1 cellular context compared by ENCODE assay signal in the genomic region with DNA sequence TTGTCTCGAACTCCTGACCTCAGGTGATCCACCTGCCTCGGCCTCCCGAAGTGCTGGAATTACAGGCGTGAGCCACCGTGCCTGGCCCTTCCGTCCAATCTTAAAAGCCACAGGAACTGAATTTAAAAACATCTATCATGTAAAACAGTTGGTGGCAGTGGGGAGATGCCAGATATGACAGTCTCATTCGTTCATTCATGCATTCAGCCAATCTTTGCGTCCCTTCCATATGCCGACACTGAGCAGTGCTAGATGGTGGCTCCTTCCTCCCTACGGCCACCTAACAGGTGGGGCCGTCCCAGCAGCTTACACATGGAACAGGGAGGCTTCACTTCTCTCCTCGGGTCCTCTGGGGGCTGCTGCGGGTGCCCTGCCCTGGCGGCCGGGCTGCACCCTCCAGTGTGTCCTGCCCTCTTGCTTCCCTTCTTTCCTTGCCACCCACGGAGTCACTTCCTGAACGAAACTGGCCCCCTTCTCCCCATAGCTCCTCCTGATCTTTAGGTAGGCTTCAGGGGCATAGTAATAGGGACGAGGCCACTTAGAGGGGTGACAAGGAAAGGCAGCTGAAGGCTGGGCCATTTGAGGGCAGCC.
TF ChIP-seq lines count a peak whose summit lies in the region.

No MANE protein-coding gene starts in this region.

TF ChIP-seq in IMR-90, 13 proteins besides CTCF, POLR2A, EP300 and RAD21:
- TF ChIP-seq CEBPB (IDR thresholded peaks at IDR 0.05; ENCODE audit: low read depth, low read length) (no peak), RCOR1 (IDR thresholded peaks at IDR 0.05; ENCODE audit: insufficient replicate concordance, low read length) (no peak), BHLHE40 (IDR thresholded peaks at IDR 0.05; ENCODE audit: low read depth, low read length) (no peak), NFE2L2 (IDR thresholded peaks at IDR 0.05; ENCODE audit: low read depth, low read length) (no peak), CHD1 (IDR thresholded peaks at IDR 0.05; ENCODE audit: low read depth, low read length) (no peak), FOS (IDR thresholded peaks at IDR 0.05; ENCODE audit: low read depth, low read length) (no peak), MAFK (IDR thresholded peaks at IDR 0.05; ENCODE audit: low read depth, low read length) (no peak), RFX5 (IDR thresholded peaks at IDR 0.05; ENCODE audit: low read depth, low read length) (no peak), SMC3 (IDR thresholded peaks at IDR 0.05; ENCODE audit: low read depth, low read length) (no peak), MXI1 (IDR thresholded peaks at IDR 0.05; ENCODE audit: borderline replicate concordance, low read depth, low read length) (no peak), MAZ (IDR thresholded peaks at IDR 0.05; ENCODE audit: borderline replicate concordance, low read depth, low read length) (no peak)
- TF ChIP-seq, protein P1, sequence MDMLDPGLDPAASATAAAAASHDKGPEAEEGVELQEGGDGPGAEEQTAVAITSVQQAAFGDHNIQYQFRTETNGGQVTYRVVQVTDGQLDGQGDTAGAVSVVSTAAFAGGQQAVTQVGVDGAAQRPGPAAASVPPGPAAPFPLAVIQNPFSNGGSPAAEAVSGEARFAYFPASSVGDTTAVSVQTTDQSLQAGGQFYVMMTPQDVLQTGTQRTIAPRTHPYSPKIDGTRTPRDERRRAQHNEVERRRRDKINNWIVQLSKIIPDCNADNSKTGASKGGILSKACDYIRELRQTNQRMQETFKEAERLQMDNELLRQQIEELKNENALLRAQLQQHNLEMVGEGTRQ (IDR thresholded peaks at IDR 0.05; ENCODE audit: low read depth, low read length), result no peak
- TF ChIP-seq, protein P2, sequence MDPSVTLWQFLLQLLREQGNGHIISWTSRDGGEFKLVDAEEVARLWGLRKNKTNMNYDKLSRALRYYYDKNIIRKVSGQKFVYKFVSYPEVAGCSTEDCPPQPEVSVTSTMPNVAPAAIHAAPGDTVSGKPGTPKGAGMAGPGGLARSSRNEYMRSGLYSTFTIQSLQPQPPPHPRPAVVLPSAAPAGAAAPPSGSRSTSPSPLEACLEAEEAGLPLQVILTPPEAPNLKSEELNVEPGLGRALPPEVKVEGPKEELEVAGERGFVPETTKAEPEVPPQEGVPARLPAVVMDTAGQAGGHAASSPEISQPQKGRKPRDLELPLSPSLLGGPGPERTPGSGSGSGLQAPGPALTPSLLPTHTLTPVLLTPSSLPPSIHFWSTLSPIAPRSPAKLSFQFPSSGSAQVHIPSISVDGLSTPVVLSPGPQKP (IDR thresholded peaks at IDR 0.05; ENCODE audit: borderline replicate concordance, low read depth, low read length), result no peak
